ENCODE assay signal across 8 cellular contexts in the genomic region with DNA sequence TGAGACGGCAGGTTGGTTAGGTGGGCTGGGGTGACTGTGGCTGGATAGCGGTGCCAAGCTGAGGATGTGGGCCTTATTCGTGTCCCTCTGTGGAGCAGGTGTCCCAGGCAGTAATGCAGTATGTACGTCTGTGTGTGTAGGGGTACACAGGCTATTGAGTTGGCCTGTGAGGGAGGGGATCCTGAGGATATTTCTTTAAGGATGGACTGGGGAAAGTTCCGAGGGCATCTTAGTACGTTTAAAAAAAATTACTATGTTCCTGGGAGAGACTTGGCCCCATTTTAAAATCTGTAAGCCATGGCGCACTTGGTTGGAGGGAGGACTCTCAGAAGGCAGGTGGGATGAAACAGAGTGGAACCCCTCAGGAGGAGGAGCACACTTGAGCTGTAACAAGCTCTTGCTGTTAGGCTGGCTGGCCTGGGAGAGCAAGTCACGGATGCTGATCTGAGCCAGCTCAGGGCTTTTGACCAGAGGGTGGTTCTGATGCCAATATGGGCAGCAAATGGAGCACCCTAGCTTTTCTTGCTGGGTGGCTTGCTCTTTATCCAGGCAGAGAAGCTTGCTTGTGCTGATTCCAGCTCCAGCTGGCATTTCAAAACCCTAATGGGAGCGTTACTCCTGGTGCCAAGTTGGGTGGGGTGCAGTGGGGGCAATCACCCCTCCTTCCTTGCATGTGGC. TPM values are rescaled to one million over a fixed set of nuclear protein-coding genes. Genes with fewer than 3 reads are reported as not detected.
DNase-seq lines count a peak whose midpoint lies in the region; ATAC-seq, FAIRE-seq and TF ChIP-seq lines count a peak whose summit lies in the region.

No MANE protein-coding gene starts in this region.

- H3K27ac ChIP-seq in Karpas-422 (ENCODE audit: low read length) (peak overlapping the region; percentile 40), keratinocyte (ENCODE audit: control insufficient read depth, insufficient read depth, low read length) (peak overlapping the region; percentile 50), spleen (peak overlapping the region; percentile 82 to 97 (median 89))

- DNase-seq in DMS53 (lab: John Stamatoyannopoulos, UW) = peak; percentile 52
- DNase-seq in DMS53 treated with DMSO at 0.1 percent for 48 hours (lab: John Stamatoyannopoulos, UW; ENCODE audit: unreplicated experiment) = no peak
- peak; percentile 79 for DNase-seq in Karpas-422
- DNase-seq in astrocyte of the hippocampus (ENCODE audit: low read depth, low spot score) = peak; percentile 34
- DNase-seq in keratinocyte (ENCODE audit: low read depth, low spot score) = no peak
- DNase-seq in spleen = no peak

- TF ChIP-seq POLR2A in spleen (IDR thresholded peaks at IDR 0.05) = no peak

- H3K4me3 ChIP-seq in Karpas-422 (ENCODE audit: low read length) = peak overlapping the region; percentile 88
- peak overlapping the region; percentile 69 to 83 (median 82) for H3K4me3 ChIP-seq in keratinocyte (ENCODE audit: control insufficient read depth in 2 of 3, extremely low read depth in 1 of 3, insufficient read depth in 2 of 3, low read depth in 1 of 3, low read length in 3 of 3)
- peak overlapping the region; percentile 84 to 99 (median 95) for H3K4me3 ChIP-seq in spleen

- H3K4me2 ChIP-seq in Karpas-422 (ENCODE audit: low read depth, low read length, poor library complexity, severe bottlenecking) (peak overlapping the region; percentile 73), keratinocyte (ENCODE audit: control insufficient read depth, extremely low read depth, insufficient read depth, low read depth, low read length) (peak overlapping the region; percentile 100)

- dilution Hi-C loops in keratinocyte (cut with MboI; ENCODE audit: extremely low pct_ligation_motif_present, low sequenced_read_pairs) = no loop called here

- H3K36me3 ChIP-seq in Karpas-422 (ENCODE audit: insufficient read depth, low read length) = no peaks in the 10 kb centered on the region
- no peaks in the 10 kb centered on the region for H3K36me3 ChIP-seq in keratinocyte (ENCODE audit: control insufficient read depth in 2 of 2, extremely low read depth in 1 of 2, insufficient read depth in 2 of 2, low read length in 2 of 2)
- H3K36me3 ChIP-seq in spleen = peaks cover 0 to 5% (median 0%) of the 10 kb centered on the region in 6 donors

- no peaks in the 10 kb centered on the region for H3K9me3 ChIP-seq in Karpas-422 (ENCODE audit: low read length)
- no peaks in the 10 kb centered on the region for H3K9me3 ChIP-seq in keratinocyte (ENCODE audit: control insufficient read depth, low read depth, low read length)
- H3K9me3 ChIP-seq in spleen = no peaks in the 10 kb centered on the region

- H3K79me2 ChIP-seq in Karpas-422 (ENCODE audit: low read length) (peaks cover 49% of the 10 kb centered on the region), keratinocyte (ENCODE audit: control insufficient read depth, insufficient read depth, low read length) (peaks cover 43% of the 10 kb centered on the region)

- H3K27me3 ChIP-seq in Karpas-422 (ENCODE audit: low read length) (no peaks in the 10 kb centered on the region), keratinocyte (ENCODE audit: control insufficient read depth, extremely low read depth, insufficient read depth, low read length) (no peaks in the 10 kb centered on the region), spleen (replicated peaks in 1 of 7) (no peaks in the 10 kb centered on the region)

- H4K20me1 ChIP-seq in Karpas-422 (ENCODE audit: insufficient read depth, low read depth, low read length) = no peaks in the 10 kb centered on the region
- H4K20me1 ChIP-seq in keratinocyte (ENCODE audit: control insufficient read depth, extremely low read depth, insufficient read depth, low read length) = no peaks in the 10 kb centered on the region

- H3K9me2 ChIP-seq in Karpas-422 (replicated peaks; ENCODE audit: insufficient read depth, low read length) = no peaks in the 10 kb centered on the region

- intact Hi-C loops in spleen (cut with DNase I; ENCODE audit: low total_unique reads) = no loop called here

- H3K9ac ChIP-seq in Karpas-422 (ENCODE audit: low read length) (peak overlapping the region; percentile 88), keratinocyte (ENCODE audit: control insufficient read depth, extremely low read depth, insufficient read depth, low read length) (peak overlapping the region; percentile 89)

- WGBS in spleen, 5 donors = 9 to 14% (median 11%) methylated on average over 9 of the region's 9 CpGs

- ATAC-seq in GM19023 (IDR thresholded peaks at IDR 0.05; ENCODE audit: unreplicated experiment) (no peak), HG03039 (IDR thresholded peaks at IDR 0.05; ENCODE audit: unreplicated experiment) (no peak)

- H2AFZ ChIP-seq in Karpas-422 (ENCODE audit: low read length) (no peak overlapping the region), keratinocyte (ENCODE audit: control insufficient read depth, low read length) (peak overlapping the region; percentile 38)

- FAIRE-seq in keratinocyte (lab: Jason Lieb, UNC) = no peak

- H3K4me1 ChIP-seq in Karpas-422 (ENCODE audit: low read length) (peaks cover 15% of the 10 kb centered on the region), keratinocyte (ENCODE audit: control insufficient read depth, extremely low read depth, insufficient read depth, low read length) (peaks cover 23% of the 10 kb centered on the region), spleen (peaks cover 23 to 58% (median 40%) of the 10 kb centered on the region in 6 donors)

- TF ChIP-seq CTCF in keratinocyte (optimal IDR thresholded peaks at IDR 0.05 in 1 of 3, IDR thresholded peaks at IDR 0.05 in 1 of 3, conservative IDR thresholded peaks at IDR 0.05 in 1 of 3; ENCODE audit: extremely low read depth in 1 of 3, insufficient read depth in 2 of 3, low read length in 3 of 3) (no peak), spleen (IDR thresholded peaks at IDR 0.05 in 8 of 11, conservative IDR thresholded peaks at IDR 0.05 in 3 of 11) (no peak)

- no peaks in the 10 kb centered on the region for H3K9me1 ChIP-seq in keratinocyte (ENCODE audit: control insufficient read depth, extremely low read depth, insufficient read depth, low read length)

RNA-seq across cellular contexts. Expression of a gene that starts 0.8 kb away (rescaled TPM):
- total RNA-seq in Karpas-422 (2014; rRNA removed; shearing (Covaris generic); ENCODE audit: low replicate concordance) = 34.8 and 43.0 TPM in 2 replicates
- polyA plus RNA-seq in keratinocyte (24.3 to 45.7 TPM (median 27.3 TPM) in 3 replicates), spleen (10 to 100 TPM; 15.9 to 24.1 (median 16.1) TPM)
- 25.9 TPM for polyA plus RNA-seq in keratinocyte (2011; ENCODE audit: low read depth)
- 30.8 and 32.7 TPM in 2 replicates for polyA plus RNA-seq in keratinocyte (2011; cell fraction: cytosol; rRNA removed)
- 33.6 and 38.0 TPM in 2 replicates for polyA plus RNA-seq in keratinocyte (2011; cell fraction: nucleus; rRNA removed)
- 21.5 and 33.4 TPM in 2 replicates for polyA plus RNA-seq in keratinocyte (2012; ENCODE audit: low replicate concordance)
- polyA minus RNA-seq in keratinocyte = 42.8 to 84.0 TPM (median 50.9 TPM) in 3 replicates
- polyA minus RNA-seq in keratinocyte (2011; cell fraction: cytosol; rRNA and poly(A)+ RNA removed) = 51.8 TPM
- 41.7 and 46.7 TPM in 2 replicates for polyA minus RNA-seq in keratinocyte (2011; cell fraction: nucleus; rRNA and poly(A)+ RNA removed)
- 100 to 1,000 TPM in 2 of 7 donors, 10 to 100 TPM in 5; 38.6 to 149 (median 55.4) TPM for total RNA-seq in spleen

RNA-seq across cellular contexts. Expression of a gene that starts 30.1 kb away (rescaled TPM):
- 10.2 and 25.8 TPM in 2 replicates for total RNA-seq in Karpas-422 (2014; rRNA removed; shearing (Covaris generic); ENCODE audit: low replicate concordance)
- polyA plus RNA-seq in keratinocyte (1.7 to 5.7 TPM (median 5.0 TPM) in 3 replicates), spleen (1 to 10 TPM; 3.0 to 6.0 (median 5.4) TPM)
- 0.20 TPM for polyA plus RNA-seq in keratinocyte (2011; ENCODE audit: low read depth)
- polyA plus RNA-seq in keratinocyte (2011; cell fraction: cytosol; rRNA removed) = 2.5 TPM in 2 replicates
- 2.4 and 3.1 TPM in 2 replicates for polyA plus RNA-seq in keratinocyte (2011; cell fraction: nucleus; rRNA removed)
- polyA plus RNA-seq in keratinocyte (2012; ENCODE audit: low replicate concordance) = 0.45 and 4.8 TPM in 2 replicates
- 6.3 to 24.1 TPM (median 11.6 TPM) in 3 replicates for polyA minus RNA-seq in keratinocyte
- polyA minus RNA-seq in keratinocyte (2011; cell fraction: cytosol; rRNA and poly(A)+ RNA removed) = 4.2 TPM
- polyA minus RNA-seq in keratinocyte (2011; cell fraction: nucleus; rRNA and poly(A)+ RNA removed) = 1.1 and 2.3 TPM in 2 replicates
- total RNA-seq in spleen = 10 to 100 TPM in 5 of 7 donors, 1 to 10 TPM in 2; 5.5 to 12.8 (median 10.5) TPM

RNA-seq across cellular contexts. Expression of a gene that starts 30.3 kb away (rescaled TPM):
- 4.6 and 6.6 TPM in 2 replicates for total RNA-seq in Karpas-422 (2014; rRNA removed; shearing (Covaris generic); ENCODE audit: low replicate concordance)
- polyA plus RNA-seq in keratinocyte = 7.0 to 10.7 TPM (median 9.2 TPM) in 3 replicates
- 15.2 TPM for polyA plus RNA-seq in keratinocyte (2011; ENCODE audit: low read depth)
- polyA plus RNA-seq in keratinocyte (2011; cell fraction: cytosol; rRNA removed) = 8.3 and 9.4 TPM in 2 replicates
- 2.9 and 3.1 TPM in 2 replicates for polyA plus RNA-seq in keratinocyte (2011; cell fraction: nucleus; rRNA removed)
- polyA plus RNA-seq in keratinocyte (2012; ENCODE audit: low replicate concordance) = 9.7 and 11.4 TPM in 2 replicates
- polyA minus RNA-seq in keratinocyte = 2.1 to 2.3 TPM (median 2.1 TPM) in 3 replicates
- 3.6 TPM for polyA minus RNA-seq in keratinocyte (2011; cell fraction: cytosol; rRNA and poly(A)+ RNA removed)
- 0.53 and 1.2 TPM in 2 replicates for polyA minus RNA-seq in keratinocyte (2011; cell fraction: nucleus; rRNA and poly(A)+ RNA removed)
- 1 to 10 TPM; 2.2 to 5.1 (median 4.2) TPM for total RNA-seq in spleen
- polyA plus RNA-seq in spleen = 1 to 10 TPM; 2.6 to 4.1 (median 3.2) TPM

Comparison
In these comparisons a context has a peak if more than half of its experiments do, and no peak if none do; other contexts are left out.
1. DNase-seq: peak in DMS53 (single experiment), Karpas-422 (single experiment) and astrocyte of the hippocampus (single experiment); none in DMS53 treated with DMSO at 0.1 percent for 48 hours (single experiment), keratinocyte (single experiment) and spleen (single experiment).
2. Peak in every context shown above with its lines, with median percentiles within 50 percentile points of each other: H3K27ac ChIP-seq and H3K4me3 ChIP-seq.